7 cellular contexts compared by ENCODE assay signal in genomic region chr3:187318819-187319616, GRCh38. TPM values are rescaled to one million over a fixed set of nuclear protein-coding genes. Genes with fewer than 3 reads are reported as not detected.
DNase-seq lines count a peak whose midpoint lies in the region; ATAC-seq and TF ChIP-seq lines count a peak whose summit lies in the region.

No MANE protein-coding gene starts in this region.

- H3K27me3 ChIP-seq in GM06990 (replicated peaks; ENCODE audit: control insufficient read depth, insufficient read depth, low read length) (no peaks in the 10 kb centered on the region; the same call in none of the 2 replicates), MG63 (no peaks in the 10 kb centered on the region), ascending aorta (no peaks in the 10 kb centered on the region), right cardiac atrium (ENCODE audit: control insufficient read depth, insufficient read depth) (no peaks in the 10 kb centered on the region), gastrocnemius medialis (no peaks in the 10 kb centered on the region)

- H3K27ac ChIP-seq in ascending aorta (no peak overlapping the region), right cardiac atrium (ENCODE audit: low read length) (no peak overlapping the region), gastrocnemius medialis (no peak overlapping the region)

- no peak overlapping the region for H3K4me3 ChIP-seq in GM06990 (replicated peaks; ENCODE audit: low read depth, low read length)
- peak overlapping the region; percentile 24 for H3K4me3 ChIP-seq in MG63
- H3K4me3 ChIP-seq in ascending aorta = peak overlapping the region; percentile 41 to 55
- peak overlapping the region; percentile 37 for H3K4me3 ChIP-seq in right cardiac atrium (ENCODE audit: low read length)
- peak overlapping the region; percentile 26 to 44 (median 38) for H3K4me3 ChIP-seq in gastrocnemius medialis

- WGBS in right cardiac atrium = 10% methylated on average over 13 of the region's 13 CpGs

- no peaks in the 10 kb centered on the region for H3K9me3 ChIP-seq in MG63
- no peaks in the 10 kb centered on the region for H3K9me3 ChIP-seq in ascending aorta
- no peaks in the 10 kb centered on the region for H3K9me3 ChIP-seq in right cardiac atrium (ENCODE audit: control insufficient read depth, low read length)
- no peaks in the 10 kb centered on the region for H3K9me3 ChIP-seq in gastrocnemius medialis

- peaks cover 6 to 10% of the 10 kb centered on the region in 2 donors for H3K4me1 ChIP-seq in ascending aorta
- H3K4me1 ChIP-seq in right cardiac atrium (ENCODE audit: control insufficient read depth, insufficient read depth, low read length) = no peaks in the 10 kb centered on the region
- H3K4me1 ChIP-seq in gastrocnemius medialis = peaks cover 0 to 4% of the 10 kb centered on the region in 2 donors

- no peaks in the 10 kb centered on the region for H3K36me3 ChIP-seq in GM06990 (ENCODE audit: control insufficient read depth, insufficient read depth, low read length)
- H3K36me3 ChIP-seq in MG63 = no peaks in the 10 kb centered on the region
- H3K36me3 ChIP-seq in ascending aorta = no peaks in the 10 kb centered on the region
- H3K36me3 ChIP-seq in gastrocnemius medialis = no peaks in the 10 kb centered on the region

- ATAC-seq in SK-N-SH treated with all-trans-retinoic acid at 6 μM for 48 hours = peak; percentile 77
- ATAC-seq in right cardiac atrium = peak; percentile 53 to 74
- peak in 1 of 2 donors; percentile 42 for ATAC-seq in gastrocnemius medialis
- ATAC-seq in HG03571 (IDR thresholded peaks at IDR 0.05; ENCODE audit: unreplicated experiment) = no peak

- DNase-seq in GM06990 (ENCODE audit: extremely low read depth, insufficient read length) (no peak), MG63 (peak; percentile 35), ascending aorta (ENCODE audit: low spot score in 2 of 2) (peak in 1 of 2 donors; percentile 68), right cardiac atrium (peak in 2 of 3 donors; percentile 31 to 57), gastrocnemius medialis (peak in 1 of 2 donors; percentile 23)

- no peak for TF ChIP-seq POLR2A in gastrocnemius medialis (IDR thresholded peaks at IDR 0.05)

- intact Hi-C loops in ascending aorta (cut with DNase I) (loop anchor here (1.0 to 2.0 kb wide), 3 partner anchors 98 to 395 kb away; no protein-coding TSS in a partner anchor), right cardiac atrium (cut with DNase I) (loop anchor here (1.0 to 10.0 kb wide), 5 partner anchors 97 to 396 kb away; no protein-coding TSS in a partner anchor), gastrocnemius medialis (cut with DNase I; ENCODE audit: low total_unique reads) (loop anchor here (1.0 to 2.0 kb wide), 4 partner anchors 297 to 1830 kb away; no protein-coding TSS in a partner anchor)

- in situ Hi-C loops in gastrocnemius medialis (cut with MboI; ENCODE audit: low sequenced_read_pairs in 4 of 4) = loop anchor here in 3 of 4 donors (5.0 to 25.0 kb wide), 7 partner anchors 107 to 1668 kb away; no protein-coding TSS in a partner anchor

- peak; percentile 73 for TF ChIP-seq CTCF in GM06990 (IDR thresholded peaks at IDR 0.05; ENCODE audit: insufficient read depth, low read length, poor library complexity, severe bottlenecking)
- TF ChIP-seq CTCF in ascending aorta (IDR thresholded peaks at IDR 0.05) = peak; percentile 73 to 89 (median 89)
- TF ChIP-seq CTCF in gastrocnemius medialis (IDR thresholded peaks at IDR 0.05 in 4 of 5, conservative IDR thresholded peaks at IDR 0.05 in 1 of 5) = peak; percentile 70 to 87 (median 80)

TF ChIP-seq in SK-N-SH treated with all-trans-retinoic acid at 6 μM for 48 hours, 23 proteins besides CTCF, POLR2A, EP300 and RAD21:
- TF ChIP-seq CSDC2 (CRISPR knock-in tag; IDR thresholded peaks at IDR 0.05) (no peak), SNAI2 (CRISPR knock-in tag; IDR thresholded peaks at IDR 0.05) (no peak), ISL1 (CRISPR knock-in tag; IDR thresholded peaks at IDR 0.05) (no peak), PATZ1 (CRISPR knock-in tag; IDR thresholded peaks at IDR 0.05; ENCODE audit: borderline replicate concordance) (no peak), GLIS3 (CRISPR knock-in tag; IDR thresholded peaks at IDR 0.05) (no peak), ZNF565 (CRISPR knock-in tag; conservative IDR thresholded peaks at IDR 0.05; ENCODE audit: low read depth) (no peak), ESRRG (CRISPR knock-in tag; IDR thresholded peaks at IDR 0.05) (no peak), ZNF8 (CRISPR knock-in tag; IDR thresholded peaks at IDR 0.05) (no peak), ZC3H10 (CRISPR knock-in tag; IDR thresholded peaks at IDR 0.05) (no peak), BACH2 (CRISPR knock-in tag; IDR thresholded peaks at IDR 0.05; ENCODE audit: borderline replicate concordance) (no peak), ZFP30 (CRISPR knock-in tag; IDR thresholded peaks at IDR 0.05) (no peak), TCF4 (CRISPR knock-in tag; IDR thresholded peaks at IDR 0.05; ENCODE audit: borderline replicate concordance) (no peak), OSR1 (CRISPR knock-in tag; IDR thresholded peaks at IDR 0.05) (no peak)
- TF ChIP-seq, protein P1, sequence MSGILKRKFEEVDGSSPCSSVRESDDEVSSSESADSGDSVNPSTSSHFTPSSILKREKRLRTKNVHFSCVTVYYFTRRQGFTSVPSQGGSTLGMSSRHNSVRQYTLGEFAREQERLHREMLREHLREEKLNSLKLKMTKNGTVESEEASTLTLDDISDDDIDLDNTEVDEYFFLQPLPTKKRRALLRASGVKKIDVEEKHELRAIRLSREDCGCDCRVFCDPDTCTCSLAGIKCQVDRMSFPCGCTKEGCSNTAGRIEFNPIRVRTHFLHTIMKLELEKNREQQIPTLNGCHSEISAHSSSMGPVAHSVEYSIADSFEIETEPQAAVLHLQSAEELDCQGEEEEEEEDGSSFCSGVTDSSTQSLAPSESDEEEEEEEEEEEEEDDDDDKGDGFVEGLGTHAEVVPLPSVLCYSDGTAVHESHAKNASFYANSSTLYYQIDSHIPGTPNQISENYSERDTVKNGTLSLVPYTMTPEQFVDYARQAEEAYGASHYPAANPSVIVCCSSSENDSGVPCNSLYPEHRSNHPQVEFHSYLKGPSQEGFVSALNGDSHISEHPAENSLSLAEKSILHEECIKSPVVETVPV (CRISPR knock-in tag; IDR thresholded peaks at IDR 0.05) = no peak
TF ChIP-seq in SK-N-SH treated with all-trans-retinoic acid at 6 μM for 48 hours: peak in this region for 0.

RNA-seq across cellular contexts. Expression of gene MASP1, which starts 27.5 kb away (rescaled TPM):
- 96.8 and 119 TPM in 2 replicates for total RNA-seq in MG63 (2014; rRNA removed; shearing (Covaris generic); ENCODE audit: low replicate concordance)
- total RNA-seq in ascending aorta = 2.6 TPM
- 10 to 100 TPM; 21.0 to 56.3 (median 30.2) TPM for total RNA-seq in right cardiac atrium
- 21.2 TPM for polyA plus RNA-seq in right cardiac atrium
- 1 to 10 TPM in 2 of 4 donors, under 1 TPM in 2; 0.27 to 7.3 (median 2.6) TPM for total RNA-seq in gastrocnemius medialis

RNA-seq across cellular contexts. Expression of gene RTP4, which starts 49.2 kb away (rescaled TPM):
- total RNA-seq in MG63 (2014; rRNA removed; shearing (Covaris generic); ENCODE audit: low replicate concordance) = 0.22 and 1.6 TPM in 2 replicates
- total RNA-seq in ascending aorta = not detected
- total RNA-seq in right cardiac atrium = 1 to 10 TPM; 1.3 to 2.5 (median 1.9) TPM
- 1.9 TPM for polyA plus RNA-seq in right cardiac atrium
- under 1 TPM in 3 of 4 donors, not detected in 1; 0.16 to 0.87 (median 0.39) TPM for total RNA-seq in gastrocnemius medialis
